In the genomic region with DNA sequence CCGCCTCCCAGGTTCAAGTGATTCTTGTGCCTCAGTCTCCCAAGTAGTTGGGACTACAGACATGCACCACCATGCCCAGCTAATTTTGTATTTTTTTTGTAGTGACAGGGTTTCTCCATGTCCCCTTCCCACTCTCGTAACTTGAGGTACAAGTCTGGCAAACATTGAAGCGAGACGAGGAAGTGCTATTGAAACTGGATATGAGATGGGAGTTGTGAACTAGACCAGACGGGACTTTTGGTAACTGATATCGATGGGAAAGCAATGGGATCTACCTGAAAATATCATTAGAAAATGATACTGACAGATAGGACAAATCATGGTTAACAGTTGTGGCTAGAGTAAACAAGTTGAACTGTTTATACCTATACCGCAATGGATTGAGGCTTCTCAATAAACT, we compare ENCODE assay signal across 9 cellular contexts.
"Had no signal": no experiment of that assay in that cellular context is flagged by ENCODE, and none has a peak within 500 bp of the region (broad histone marks: within the 10 kb centered on the region; RNA-seq: fewer than 3 reads in every experiment).

No MANE protein-coding gene starts in this region.

- ATAC-seq: HCT116, HepG2 had no signal

- H3K9me3 ChIP-seq: HAP-1 had no signal

- H3K36me3 ChIP-seq: HAP-1 had no signal

- H3K4me3 Mint-ChIP-seq: HFFc6, IgD-negative memory B cell had no signal

- H3K4me3 ChIP-seq: GM23248, HAP-1 had no signal

- DNase-seq: GM23248, GOT3, H7, HFFc6 had no signal

- H3K36me3 Mint-ChIP-seq: IgD-negative memory B cell had no signal

- H3K27ac ChIP-seq: GM23248, HL-60 had no signal

- H3K27ac Mint-ChIP-seq: HFFc6, IgD-negative memory B cell had no signal

- H3K9ac ChIP-seq: GM23248 had no signal

- H3K4me1 ChIP-seq: HAP-1 had no signal
